ENCODE assay signal across 1 cellular context in genomic region chr12:53869500-53869899, GRCh38.
TF ChIP-seq lines count a peak whose summit lies in the region.

No MANE protein-coding gene starts in this region.

TF ChIP-seq in HepG2, 621 proteins besides CTCF, POLR2A, EP300 and RAD21 (continued from another document):
- no peak for TF ChIP-seq KAT2B (IDR thresholded peaks at IDR 0.05; ENCODE audit: borderline replicate concordance, low read depth, low read length)
- no peak for TF ChIP-seq ZNF138 (CRISPR knock-in tag; IDR thresholded peaks at IDR 0.05; ENCODE audit: low read depth)
- no peak for TF ChIP-seq ZNF33A (CRISPR knock-in tag; IDR thresholded peaks at IDR 0.05; ENCODE audit: borderline replicate concordance)
- no peak for TF ChIP-seq PHF20 (CRISPR knock-in tag; IDR thresholded peaks at IDR 0.05)
- TF ChIP-seq ZNF10 (CRISPR knock-in tag; IDR thresholded peaks at IDR 0.05; ENCODE audit: borderline replicate concordance, low read depth) = no peak
- TF ChIP-seq ZHX1 (CRISPR knock-in tag; IDR thresholded peaks at IDR 0.05; ENCODE audit: low read depth) = no peak
- no peak for TF ChIP-seq RFXAP (CRISPR knock-in tag; IDR thresholded peaks at IDR 0.05; ENCODE audit: borderline replicate concordance)
- no peak for TF ChIP-seq ZNF326 (CRISPR knock-in tag; IDR thresholded peaks at IDR 0.05; ENCODE audit: borderline replicate concordance)
- TF ChIP-seq CENPT (CRISPR knock-in tag; IDR thresholded peaks at IDR 0.05; ENCODE audit: low read depth) = no peak
- no peak for TF ChIP-seq TOPORS (CRISPR knock-in tag; IDR thresholded peaks at IDR 0.05)
- TF ChIP-seq HNRNPLL (IDR thresholded peaks at IDR 0.05; ENCODE audit: low read depth, low read length, poor library complexity, severe bottlenecking) = no peak
- TF ChIP-seq CCDC6 (CRISPR knock-in tag; IDR thresholded peaks at IDR 0.05) = no peak
- no peak for TF ChIP-seq SAFB2 (CRISPR knock-in tag; IDR thresholded peaks at IDR 0.05; ENCODE audit: borderline replicate concordance, low read depth)
